8 cellular contexts compared by ENCODE assay signal in the genomic region with DNA sequence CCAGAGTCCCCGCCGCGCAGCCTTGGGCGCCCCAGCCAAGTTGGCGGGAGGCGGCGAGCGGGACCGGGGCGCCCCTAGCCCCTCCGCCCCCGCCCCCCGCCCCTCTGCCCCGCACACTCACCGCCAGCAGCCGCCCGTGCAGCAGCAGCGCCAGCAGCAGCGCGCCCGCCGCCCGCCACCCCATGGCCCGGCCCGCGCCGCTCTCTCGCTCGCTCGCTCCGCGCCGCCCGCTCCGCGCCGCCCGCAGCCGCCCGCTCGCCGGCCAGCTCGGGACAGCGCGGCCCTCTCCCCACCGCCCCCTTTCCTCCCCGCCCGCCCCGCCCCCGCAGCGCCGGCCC. TPM values are rescaled to one million over a fixed set of nuclear protein-coding genes. Genes with fewer than 3 reads are reported as not detected.
DNase-seq lines count a peak whose midpoint lies in the region; ATAC-seq, FAIRE-seq and TF ChIP-seq lines count a peak whose summit lies in the region.

A gene (minus strand): TSS at position 277 of the 338 bp plus-strand sequence. CDS start 93 bp downstream, at position 184.

- in situ Hi-C loops in G401 (cut with HindIII; ENCODE audit: low sequenced_read_pairs): no loop called here

- H3K27ac ChIP-seq in SJSA1 (peak within 1 kb of the TSS; percentile 74), osteoblast (ENCODE audit: low read depth, low read length) (peak within 1 kb of the TSS; percentile 98)

- H3K79me2 ChIP-seq in osteoblast (ENCODE audit: insufficient read depth, low read length): peaks cover 47% of the 10 kb centered on the region

- DNase-seq in G401 (ENCODE audit: low spot score) (no peak), SJSA1 (ENCODE audit: low read depth in 1 of 2, low spot score in 2 of 2) (no peak), fibroblast of pulmonary artery (ENCODE audit: low read depth) (no peak), osteoblast (ENCODE audit: insufficient read length, low spot score, missing footprints) (no peak), urothelium cell line (ENCODE audit: low spot score) (no peak)
- DNase-seq in activated CD4-positive, CD25-positive, alpha-beta regulatory T cell (lab: John Stamatoyannopoulos, UW): no peak

- H3K4me1 ChIP-seq in SJSA1 (replicated peaks): peaks cover 89% of the 10 kb centered on the region
- peaks cover 62% of the 10 kb centered on the region for H3K4me1 ChIP-seq in osteoblast (ENCODE audit: insufficient read depth, low read length)

- ATAC-seq in GM18867 (IDR thresholded peaks at IDR 0.05; ENCODE audit: unreplicated experiment): no peak
- ATAC-seq in HG02678 (IDR thresholded peaks at IDR 0.05; ENCODE audit: unreplicated experiment): no peak

- H3K36me3 ChIP-seq in SJSA1 (peaks cover 15% of the 10 kb centered on the region), osteoblast (ENCODE audit: insufficient read depth, low read length) (peaks cover 8% of the 10 kb centered on the region)

- FAIRE-seq in urothelium cell line (lab: Jason Lieb, UNC): no peak

- peaks cover 6% of the 10 kb centered on the region for H4K20me1 ChIP-seq in osteoblast (ENCODE audit: insufficient read depth, low read length)

- peak within 1 kb of the TSS; percentile 60 for H3K4me3 ChIP-seq in SJSA1
- H3K4me3 ChIP-seq in fibroblast of pulmonary artery (replicated peaks; ENCODE audit: low read depth, low read length): peak within 1 kb of the TSS; percentile 65
- peak within 1 kb of the TSS; percentile 86 for H3K4me3 ChIP-seq in osteoblast (ENCODE audit: insufficient read depth, low read length)

- H3K9me3 ChIP-seq in SJSA1 (replicated peaks) (no peaks in the 10 kb centered on the region), osteoblast (ENCODE audit: low read depth, low read length) (no peaks in the 10 kb centered on the region)

- H2AFZ ChIP-seq in osteoblast (ENCODE audit: low read length): peak within 1 kb of the TSS; percentile 28

- no peaks in the 10 kb centered on the region for H3K27me3 ChIP-seq in SJSA1 (replicated peaks)
- H3K27me3 ChIP-seq in osteoblast (ENCODE audit: insufficient read depth, low read length): no peaks in the 10 kb centered on the region

- TF ChIP-seq CTCF in fibroblast of pulmonary artery (IDR thresholded peaks at IDR 0.05; ENCODE audit: low read length, missing control alignments) (no peak), osteoblast (IDR thresholded peaks at IDR 0.05; ENCODE audit: extremely low read depth, low read depth, low read length) (no peak)

- H3K4me2 ChIP-seq in osteoblast (ENCODE audit: insufficient read depth, low read length): peak within 1 kb of the TSS; percentile 95

RNA-seq across cellular contexts. Expression of the gene that starts here (rescaled TPM):
- total RNA-seq in G401 (2014; rRNA removed; shearing (Covaris generic)): 11.9 and 14.4 TPM in 2 replicates
- 45.2 and 62.3 TPM in 2 replicates for total RNA-seq in SJSA1 (2014; rRNA removed; shearing (Covaris generic))
- 220 and 265 TPM in 2 replicates for total RNA-seq in osteoblast
